In genomic region chr14:96080571-96080970, GRCh38 we compare ENCODE assay signal across 24 cellular contexts.
"Had no signal": no experiment of that assay in that cellular context is flagged by ENCODE, and none has a peak within 500 bp of the region (broad histone marks: within the 10 kb centered on the region; RNA-seq: fewer than 3 reads in every experiment).

No MANE protein-coding gene starts in this region.

- H3K4me3 Mint-ChIP-seq: naive thymus-derived CD8-positive, alpha-beta T cell; nephron progenitor cell; stimulated activated naive CD8-positive, alpha-beta T cell treated with anti-CD3 and anti-CD28 coated beads, Interleukin-15, amount 100 ng/mL, for 72 hours had no signal

- H3K4me3 ChIP-seq: coronary artery, esophagus muscularis mucosa, gastroesophageal sphincter, heart right ventricle, psoas muscle, thyroid gland, vagina had no signal

- H3K27me3 ChIP-seq: esophagus muscularis mucosa, gastroesophageal sphincter, thyroid gland, vagina had no signal

- H3K9me3 Mint-ChIP-seq: nephron progenitor cell; stimulated activated naive CD8-positive, alpha-beta T cell treated with anti-CD3 and anti-CD28 coated beads, Interleukin-15, amount 100 ng/mL, for 72 hours had no signal

- DNase-seq: dermis blood vessel endothelial cell; effector memory CD4-positive, alpha-beta T cell; foreskin keratinocyte; heart right ventricle; hippocampal formation; mammary epithelial cell; mesendoderm; naive thymus-derived CD8-positive, alpha-beta T cell; nephron progenitor cell; nucleus accumbens; right cardiac atrium; small intestine; stimulated activated CD4-positive, alpha-beta T cell treated with anti-CD3 and anti-CD28 coated beads, Interleukin-12 subunit alpha, Interleukin-12 subunit beta, amount 100 ng/mL, for 4 hours; stimulated activated CD4-positive, alpha-beta T cell treated with anti-CD3 and anti-CD28 coated beads, Interleukin-1b, Interleukin-23, amount 100 ng/mL, for 48 hours; stimulated activated CD4-positive, alpha-beta T cell treated with anti-CD3 and anti-CD28 coated beads, Interleukin-4, amount 100 ng/mL, for 1 hour; stimulated activated CD8-positive, alpha-beta memory T cell treated with anti-CD3 and anti-CD28 coated beads, Interleukin-4, amount 100 ng/mL, for 48 hours; stimulated activated naive CD4-positive, alpha-beta T cell; stimulated activated naive CD8-positive, alpha-beta T cell treated with anti-CD3 and anti-CD28 coated beads, Interleukin-15, amount 100 ng/mL, for 72 hours; thyroid gland had no signal

- ATAC-seq: foreskin keratinocyte; gastroesophageal sphincter; heart right ventricle; naive thymus-derived CD8-positive, alpha-beta T cell; psoas muscle; right cardiac atrium; stimulated activated naive CD8-positive, alpha-beta T cell treated with anti-CD3 and anti-CD28 coated beads, Interleukin-15, amount 100 ng/mL, for 72 hours had no signal

- H3K4me1 ChIP-seq: gastroesophageal sphincter, heart right ventricle, psoas muscle, thyroid gland had no signal

- H3K27ac Mint-ChIP-seq: naive thymus-derived CD8-positive, alpha-beta T cell; nephron progenitor cell; stimulated activated naive CD8-positive, alpha-beta T cell treated with anti-CD3 and anti-CD28 coated beads, Interleukin-15, amount 100 ng/mL, for 72 hours had no signal

- H3K36me3 ChIP-seq: gastroesophageal sphincter, heart right ventricle, thyroid gland, vagina had no signal

- H3K27ac ChIP-seq: coronary artery, esophagus muscularis mucosa, foreskin keratinocyte, gastroesophageal sphincter, heart right ventricle, psoas muscle, thyroid gland, vagina had no signal

- H3K9me3 ChIP-seq: esophagus muscularis mucosa, gastroesophageal sphincter, heart right ventricle, psoas muscle, thyroid gland, vagina had no signal
